ENCODE assay signal across 18 cellular contexts in genomic region chr7:51589111-51589510, GRCh38.
"Had no signal": no experiment of that assay in that cellular context is flagged by ENCODE, and none has a peak within 500 bp of the region (broad histone marks: within the 10 kb centered on the region; RNA-seq: fewer than 3 reads in every experiment).

No MANE protein-coding gene starts in this region.

- H3K27me3 Mint-ChIP-seq: activated CD4-positive, alpha-beta T cell treated with anti-CD3 and anti-CD28 coated beads, Interleukin-2, amount 10 ng/mL, durations not matched to agents 24 days and 14 days; activated naive CD4-positive, alpha-beta T cell treated with anti-CD3 and anti-CD28 coated beads, Interleukin-2, amount 10 ng/mL, durations not matched to agents 7 days and 5 days; activated naive CD8-positive, alpha-beta T cell treated with anti-CD3 and anti-CD28 coated beads, Interleukin-2, amount 50 U/mL, for 24 hours; central memory CD8-positive, alpha-beta T cell; natural killer cell treated with Interleukin-12 subunit alpha and Interleukin-12 subunit beta and Interleukin-15 and Interleukin-18, amount 100 ng/mL, for 72 hours; type B pancreatic cell had no signal

- DNase-seq: activated CD4-positive, alpha-beta T cell treated with anti-CD3 and anti-CD28 coated beads, Interleukin-2, amount 10 ng/mL, durations not matched to agents 24 days and 14 days; activated CD8-positive, alpha-beta memory T cell treated with anti-CD3 and anti-CD28 coated beads, Interleukin-2, amount 50 U/mL, for 4 hours; activated naive CD4-positive, alpha-beta T cell treated with anti-CD3 and anti-CD28 coated beads, Interleukin-2, amount 10 ng/mL, durations not matched to agents 7 days and 5 days; activated naive CD8-positive, alpha-beta T cell treated with anti-CD3 and anti-CD28 coated beads, Interleukin-2, amount 50 U/mL, for 24 hours; activated T-cell treated with anti-CD3 and anti-CD28 coated beads, Interleukin-2, amount 50 U/mL, for 4 hours; anterior cingulate cortex; colonic mucosa; gastrocnemius medialis; head of caudate nucleus; left lung; stimulated activated CD4-positive, alpha-beta T cell treated with anti-CD3 and anti-CD28 coated beads, Interleukin-4, amount 100 ng/mL, for 24 hours; stomach had no signal

- H3K4me1 Mint-ChIP-seq: activated CD4-positive, alpha-beta T cell treated with anti-CD3 and anti-CD28 coated beads, Interleukin-2, amount 10 ng/mL, durations not matched to agents 24 days and 14 days; activated naive CD4-positive, alpha-beta T cell treated with anti-CD3 and anti-CD28 coated beads, Interleukin-2, amount 10 ng/mL, durations not matched to agents 7 days and 5 days; activated naive CD8-positive, alpha-beta T cell treated with anti-CD3 and anti-CD28 coated beads, Interleukin-2, amount 50 U/mL, for 24 hours; central memory CD8-positive, alpha-beta T cell; mesothelial cell of epicardium; stimulated activated effector memory CD8-positive, alpha-beta T cell treated with anti-CD3 and anti-CD28 coated beads, Interleukin-12 subunit alpha, Interleukin-12 subunit beta, amount 100 ng/mL, for 72 hours had no signal

- H3K27ac Mint-ChIP-seq: activated CD4-positive, alpha-beta T cell treated with anti-CD3 and anti-CD28 coated beads, Interleukin-2, amount 10 ng/mL, durations not matched to agents 24 days and 14 days; activated naive CD4-positive, alpha-beta T cell treated with anti-CD3 and anti-CD28 coated beads, Interleukin-2, amount 10 ng/mL, durations not matched to agents 7 days and 5 days; activated naive CD8-positive, alpha-beta T cell treated with anti-CD3 and anti-CD28 coated beads, Interleukin-2, amount 50 U/mL, for 24 hours; mesothelial cell of epicardium; natural killer cell treated with Interleukin-12 subunit alpha and Interleukin-12 subunit beta and Interleukin-15 and Interleukin-18, amount 100 ng/mL, for 72 hours; stimulated activated effector memory CD8-positive, alpha-beta T cell treated with anti-CD3 and anti-CD28 coated beads, Interleukin-12 subunit alpha, Interleukin-12 subunit beta, amount 100 ng/mL, for 72 hours; type B pancreatic cell had no signal

- H3K4me3 Mint-ChIP-seq: activated CD4-positive, alpha-beta T cell treated with anti-CD3 and anti-CD28 coated beads, Interleukin-2, amount 10 ng/mL, durations not matched to agents 24 days and 14 days; activated naive CD4-positive, alpha-beta T cell treated with anti-CD3 and anti-CD28 coated beads, Interleukin-2, amount 10 ng/mL, durations not matched to agents 7 days and 5 days; activated naive CD8-positive, alpha-beta T cell treated with anti-CD3 and anti-CD28 coated beads, Interleukin-2, amount 50 U/mL, for 24 hours; activated T-cell treated with anti-CD3 and anti-CD28 coated beads, Interleukin-2, amount 50 U/mL, for 4 hours; brain; central memory CD8-positive, alpha-beta T cell; mesothelial cell of epicardium; natural killer cell treated with Interleukin-12 subunit alpha and Interleukin-12 subunit beta and Interleukin-15 and Interleukin-18, amount 100 ng/mL, for 72 hours; stimulated activated effector memory CD8-positive, alpha-beta T cell treated with anti-CD3 and anti-CD28 coated beads, Interleukin-12 subunit alpha, Interleukin-12 subunit beta, amount 100 ng/mL, for 72 hours; type B pancreatic cell had no signal

- H3K36me3 Mint-ChIP-seq: activated naive CD4-positive, alpha-beta T cell treated with anti-CD3 and anti-CD28 coated beads, Interleukin-2, amount 10 ng/mL, durations not matched to agents 7 days and 5 days; brain; mesothelial cell of epicardium; natural killer cell treated with Interleukin-12 subunit alpha and Interleukin-12 subunit beta and Interleukin-15 and Interleukin-18, amount 100 ng/mL, for 72 hours; stimulated activated effector memory CD8-positive, alpha-beta T cell treated with anti-CD3 and anti-CD28 coated beads, Interleukin-12 subunit alpha, Interleukin-12 subunit beta, amount 100 ng/mL, for 72 hours; type B pancreatic cell had no signal

- H3K9me3 Mint-ChIP-seq: type B pancreatic cell had no signal
